In genomic region chr5:151159649-151160373, GRCh38 we compare ENCODE assay signal across 16 cellular contexts. TPM values are rescaled to one million over a fixed set of nuclear protein-coding genes. Genes with fewer than 3 reads are reported as not detected.
DNase-seq lines count a peak whose midpoint lies in the region; ATAC-seq and TF ChIP-seq lines count a peak whose summit lies in the region.
"Had no signal": no experiment of that assay in that cellular context is flagged by ENCODE, and none has a peak within 500 bp of the region (broad histone marks: within the 10 kb centered on the region; RNA-seq: fewer than 3 reads in every experiment).

No MANE protein-coding gene starts in this region.

- ATAC-seq in activated naive CD8-positive, alpha-beta T cell treated with anti-CD3 and anti-CD28 coated beads, Interleukin-2, amount 50 U/mL, for 24 hours, result no peak
- peak; percentile 25 for ATAC-seq in GM21619 (IDR thresholded peaks at IDR 0.05; ENCODE audit: unreplicated experiment)
- ATAC-seq in stimulated activated naive B cell treated with anti-CD40 and anti-IgM and Interleukin-4, amounts not matched to agents 10 μg/mL and 1 μg/mL and 100 μg/mL, for 72 hours (replicated peaks), result peak in 1 of 2 donors; percentile 10
- no peak for ATAC-seq in GM19035 (IDR thresholded peaks at IDR 0.05; ENCODE audit: unreplicated experiment)
- ATAC-seq: activated CD8-positive, alpha-beta T cell treated with anti-CD3 and anti-CD28 coated beads for 36 hours; left lung had no signal

- no peak for DNase-seq in activated naive CD8-positive, alpha-beta T cell treated with anti-CD3 and anti-CD28 coated beads, Interleukin-2, amount 50 U/mL, for 24 hours
- no peak for DNase-seq in stimulated activated naive B cell treated with anti-CD40 and anti-IgM and Interleukin-4, amounts not matched to agents 10 μg/mL and 1 μg/mL and 100 μg/mL, for 72 hours
- no peak for DNase-seq in AG20443 (ENCODE audit: low spot score)
- DNase-seq in ovary, result no peak
- DNase-seq: activated CD8-positive, alpha-beta T cell treated with anti-CD3 and anti-CD28 coated beads for 36 hours; activated effector memory CD4-positive, alpha-beta T cell treated with anti-CD3 and anti-CD28 coated beads, Interleukin-2, amount 50 U/mL, for 16 hours; Caco-2; left lung; NCI-H1092 treated with DMSO at 0.1 percent for 48 hours; substantia nigra had no signal

- TF ChIP-seq POLR2A in ovary (IDR thresholded peaks at IDR 0.05), result no peak

- H3K36me3 ChIP-seq in ovary, result no peaks in the 10 kb centered on the region
- H3K36me3 ChIP-seq: left lung had no signal

- H3K4me3 Mint-ChIP-seq in activated naive CD8-positive, alpha-beta T cell, result peak overlapping the region; percentile 46
- H3K4me3 Mint-ChIP-seq in activated naive CD8-positive, alpha-beta T cell treated with anti-CD3 and anti-CD28 coated beads, Interleukin-2, amount 50 U/mL, for 24 hours, result no peak overlapping the region
- H3K4me3 Mint-ChIP-seq in brain, result peak overlapping the region; percentile 20 to 80 (median 46)
- peak overlapping the region in 1 of 2 donors; percentile 49 for H3K4me3 Mint-ChIP-seq in stimulated activated naive B cell treated with anti-CD40 and anti-IgM and Interleukin-4, amounts not matched to agents 10 μg/mL and 1 μg/mL and 100 μg/mL, for 72 hours

- no peaks in the 10 kb centered on the region for H3K9me3 ChIP-seq in ovary
- H3K9me3 ChIP-seq: Caco-2, left lung had no signal

- H3K4me1 Mint-ChIP-seq in activated naive CD8-positive, alpha-beta T cell (ENCODE audit: low read depth), result peaks cover 44% of the 10 kb centered on the region
- H3K4me1 Mint-ChIP-seq in activated naive CD8-positive, alpha-beta T cell treated with anti-CD3 and anti-CD28 coated beads, Interleukin-2, amount 50 U/mL, for 24 hours, result peaks cover 34% of the 10 kb centered on the region
- H3K4me1 Mint-ChIP-seq in brain, result peaks cover 36% of the 10 kb centered on the region
- peaks cover 32 to 62% of the 10 kb centered on the region in 2 donors for H3K4me1 Mint-ChIP-seq in stimulated activated naive B cell treated with anti-CD40 and anti-IgM and Interleukin-4, amounts not matched to agents 10 μg/mL and 1 μg/mL and 100 μg/mL, for 72 hours

- no peak for TF ChIP-seq EP300 in ovary (IDR thresholded peaks at IDR 0.05)

- intact Hi-C loops in ovary (cut with DNase I), result loop anchor here in 3 of 4 donors (5.0 to 10.0 kb wide), 4 partner anchors 33 to 158 kb away; no protein-coding TSS in a partner anchor

- H3K27me3 Mint-ChIP-seq in activated naive CD8-positive, alpha-beta T cell, result no peaks in the 10 kb centered on the region
- H3K27me3 Mint-ChIP-seq in activated naive CD8-positive, alpha-beta T cell treated with anti-CD3 and anti-CD28 coated beads, Interleukin-2, amount 50 U/mL, for 24 hours, result no peaks in the 10 kb centered on the region
- peaks cover 6% of the 10 kb centered on the region for H3K27me3 Mint-ChIP-seq in brain
- H3K27me3 Mint-ChIP-seq in stimulated activated naive B cell treated with anti-CD40 and anti-IgM and Interleukin-4, amounts not matched to agents 10 μg/mL and 1 μg/mL and 100 μg/mL, for 72 hours, result no peaks in the 10 kb centered on the region
- H3K27me3 Mint-ChIP-seq: activated CD8-positive, alpha-beta T cell treated with anti-CD3 and anti-CD28 coated beads for 36 hours had no signal

- peaks cover 15% of the 10 kb centered on the region for H3K4me1 ChIP-seq in ovary (ENCODE audit: insufficient read depth)

- H3K9me3 Mint-ChIP-seq in activated naive CD8-positive, alpha-beta T cell (ENCODE audit: low read depth), result no peaks in the 10 kb centered on the region
- H3K9me3 Mint-ChIP-seq in activated naive CD8-positive, alpha-beta T cell treated with anti-CD3 and anti-CD28 coated beads, Interleukin-2, amount 50 U/mL, for 24 hours, result no peaks in the 10 kb centered on the region
- peaks cover 0 to 4% (median 0%) of the 10 kb centered on the region in 5 experiments for H3K9me3 Mint-ChIP-seq in brain
- H3K9me3 Mint-ChIP-seq in stimulated activated naive B cell treated with anti-CD40 and anti-IgM and Interleukin-4, amounts not matched to agents 10 μg/mL and 1 μg/mL and 100 μg/mL, for 72 hours, result no peaks in the 10 kb centered on the region
- H3K9me3 Mint-ChIP-seq: activated CD8-positive, alpha-beta T cell treated with anti-CD3 and anti-CD28 coated beads for 36 hours had no signal

- no peak overlapping the region for H3K4me3 ChIP-seq in ovary
- H3K4me3 ChIP-seq: coronary artery, left lung had no signal

- no peak for TF ChIP-seq CTCF in brain (conservative IDR thresholded peaks at IDR 0.05)
- no peak for TF ChIP-seq CTCF in ovary (IDR thresholded peaks at IDR 0.05)

- WGBS in ovary, 3 donors, result 85 to 90% (median 89%) methylated on average over 9 of the region's 9 CpGs

- no peaks in the 10 kb centered on the region for H3K36me3 Mint-ChIP-seq in activated naive CD8-positive, alpha-beta T cell
- H3K36me3 Mint-ChIP-seq in activated naive CD8-positive, alpha-beta T cell treated with anti-CD3 and anti-CD28 coated beads, Interleukin-2, amount 50 U/mL, for 24 hours (ENCODE audit: low read depth), result peaks cover 8% of the 10 kb centered on the region
- no peaks in the 10 kb centered on the region for H3K36me3 Mint-ChIP-seq in brain
- peaks cover 13 to 18% of the 10 kb centered on the region in 2 donors for H3K36me3 Mint-ChIP-seq in stimulated activated naive B cell treated with anti-CD40 and anti-IgM and Interleukin-4, amounts not matched to agents 10 μg/mL and 1 μg/mL and 100 μg/mL, for 72 hours

- H3K27me3 ChIP-seq in ovary, result no peaks in the 10 kb centered on the region
- H3K27me3 ChIP-seq: left lung had no signal

- H3K27ac ChIP-seq in ovary, result no peak overlapping the region
- H3K27ac ChIP-seq: coronary artery, KMS-11, left lung had no signal

- H3K27ac Mint-ChIP-seq in activated naive CD8-positive, alpha-beta T cell, result peak overlapping the region; percentile 68
- H3K27ac Mint-ChIP-seq in activated naive CD8-positive, alpha-beta T cell treated with anti-CD3 and anti-CD28 coated beads, Interleukin-2, amount 50 U/mL, for 24 hours, result no peak overlapping the region
- peak overlapping the region in 2 of 5 experiments; percentile 45 to 59 for H3K27ac Mint-ChIP-seq in brain
- H3K27ac Mint-ChIP-seq in stimulated activated naive B cell treated with anti-CD40 and anti-IgM and Interleukin-4, amounts not matched to agents 10 μg/mL and 1 μg/mL and 100 μg/mL, for 72 hours, result peak overlapping the region; percentile 95

RNA-seq across cellular contexts. Expression of gene ANXA6, which starts 2.2 kb away (rescaled TPM):
- polyA plus RNA-seq in brain (ENCODE audit: insufficient read depth, low read depth, low replicate concordance) (261 TPM), ovary (100 to 1,000 TPM; 183 to 541 TPM)
- total RNA-seq in ovary, result 100 to 1,000 TPM; 117 to 346 (median 225) TPM
